ENCODE assay signal across 1 cellular context in genomic region chr3:118128886-118129285, GRCh38.
TF ChIP-seq lines count a peak whose summit lies in the region.

No MANE protein-coding gene starts in this region.

TF ChIP-seq in WTC11, 78 proteins besides CTCF, POLR2A, EP300 and RAD21 (continued from another document):
- TF ChIP-seq ARID4B (CRISPR knock-in tag; IDR thresholded peaks at IDR 0.05; ENCODE audit: borderline replicate concordance) (no peak), FOXJ3 (CRISPR knock-in tag; IDR thresholded peaks at IDR 0.05; ENCODE audit: borderline replicate concordance) (no peak), PREB (CRISPR knock-in tag; IDR thresholded peaks at IDR 0.05; ENCODE audit: borderline replicate concordance) (no peak), HMGA2 (CRISPR knock-in tag; IDR thresholded peaks at IDR 0.05) (no peak), ZNF263 (CRISPR knock-in tag; IDR thresholded peaks at IDR 0.05; ENCODE audit: low read depth) (no peak), AR (CRISPR knock-in tag; IDR thresholded peaks at IDR 0.05) (no peak), ATF6 (CRISPR knock-in tag; IDR thresholded peaks at IDR 0.05) (no peak), TCF7 (CRISPR knock-in tag; IDR thresholded peaks at IDR 0.05; ENCODE audit: low read depth) (no peak), GTF2I (CRISPR knock-in tag; conservative IDR thresholded peaks at IDR 0.05) (no peak)
